2 cellular contexts compared by ENCODE assay signal in the genomic region with DNA sequence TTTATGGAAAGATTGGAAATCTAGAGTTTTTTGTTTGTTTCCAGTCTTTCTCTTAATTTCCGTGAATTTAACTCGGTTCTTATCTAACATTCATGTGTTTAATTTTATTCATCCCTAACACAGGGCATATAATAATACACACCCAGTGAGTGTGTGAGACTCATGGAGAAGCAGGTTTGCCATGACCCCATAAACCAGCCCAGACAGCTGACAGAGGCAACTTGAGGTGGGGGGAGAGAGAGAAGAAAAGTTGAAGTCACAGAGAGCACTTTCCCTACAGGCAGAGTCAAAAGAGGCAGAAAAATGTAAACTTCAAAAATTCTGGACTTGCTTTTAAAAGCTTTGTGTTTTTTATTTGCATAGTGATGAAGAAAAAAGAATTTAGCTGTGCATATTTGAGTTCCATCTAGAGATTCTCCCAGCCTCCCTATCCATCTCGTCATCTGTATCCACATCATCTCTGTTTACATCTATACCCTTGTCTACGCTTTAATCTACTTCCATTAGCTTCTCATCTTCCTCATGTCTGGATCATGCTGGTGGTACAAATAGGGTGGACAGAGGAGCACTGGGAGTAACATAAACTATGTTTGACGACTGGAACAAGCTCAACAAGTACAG.
TF ChIP-seq lines count a peak whose summit lies in the region.

No MANE protein-coding gene starts in this region.

TF ChIP-seq in SK-N-SH, 30 proteins besides CTCF, POLR2A, EP300 and RAD21 (continued from another document):
- TF ChIP-seq, protein P1, sequence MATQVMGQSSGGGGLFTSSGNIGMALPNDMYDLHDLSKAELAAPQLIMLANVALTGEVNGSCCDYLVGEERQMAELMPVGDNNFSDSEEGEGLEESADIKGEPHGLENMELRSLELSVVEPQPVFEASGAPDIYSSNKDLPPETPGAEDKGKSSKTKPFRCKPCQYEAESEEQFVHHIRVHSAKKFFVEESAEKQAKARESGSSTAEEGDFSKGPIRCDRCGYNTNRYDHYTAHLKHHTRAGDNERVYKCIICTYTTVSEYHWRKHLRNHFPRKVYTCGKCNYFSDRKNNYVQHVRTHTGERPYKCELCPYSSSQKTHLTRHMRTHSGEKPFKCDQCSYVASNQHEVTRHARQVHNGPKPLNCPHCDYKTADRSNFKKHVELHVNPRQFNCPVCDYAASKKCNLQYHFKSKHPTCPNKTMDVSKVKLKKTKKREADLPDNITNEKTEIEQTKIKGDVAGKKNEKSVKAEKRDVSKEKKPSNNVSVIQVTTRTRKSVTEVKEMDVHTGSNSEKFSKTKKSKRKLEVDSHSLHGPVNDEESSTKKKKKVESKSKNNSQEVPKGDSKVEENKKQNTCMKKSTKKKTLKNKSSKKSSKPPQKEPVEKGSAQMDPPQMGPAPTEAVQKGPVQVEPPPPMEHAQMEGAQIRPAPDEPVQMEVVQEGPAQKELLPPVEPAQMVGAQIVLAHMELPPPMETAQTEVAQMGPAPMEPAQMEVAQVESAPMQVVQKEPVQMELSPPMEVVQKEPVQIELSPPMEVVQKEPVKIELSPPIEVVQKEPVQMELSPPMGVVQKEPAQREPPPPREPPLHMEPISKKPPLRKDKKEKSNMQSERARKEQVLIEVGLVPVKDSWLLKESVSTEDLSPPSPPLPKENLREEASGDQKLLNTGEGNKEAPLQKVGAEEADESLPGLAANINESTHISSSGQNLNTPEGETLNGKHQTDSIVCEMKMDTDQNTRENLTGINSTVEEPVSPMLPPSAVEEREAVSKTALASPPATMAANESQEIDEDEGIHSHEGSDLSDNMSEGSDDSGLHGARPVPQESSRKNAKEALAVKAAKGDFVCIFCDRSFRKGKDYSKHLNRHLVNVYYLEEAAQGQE (IDR thresholded peaks at IDR 0.05; ENCODE audit: low read depth, low read length), result no peak
- TF ChIP-seq SMC3 (IDR thresholded peaks at IDR 0.05; ENCODE audit: low read depth, low read length) (no peak), FOSL2 (IDR thresholded peaks at IDR 0.05; ENCODE audit: borderline replicate concordance, low read depth) (no peak), TAF1 (IDR thresholded peaks at IDR 0.05; ENCODE audit: borderline replicate concordance, low read depth, low read length) (no peak), FOXM1 (IDR thresholded peaks at IDR 0.05; ENCODE audit: low read depth) (no peak), MEF2A (IDR thresholded peaks at IDR 0.05; ENCODE audit: borderline replicate concordance, low read depth) (no peak), MXI1 (IDR thresholded peaks at IDR 0.05; ENCODE audit: low read depth, low read length) (no peak), FOXJ3 (CRISPR knock-in tag; IDR thresholded peaks at IDR 0.05) (no peak), GABPA (IDR thresholded peaks at IDR 0.05; ENCODE audit: low read depth) (no peak), TCF12 (IDR thresholded peaks at IDR 0.05) (no peak), EZH2phosphoT487 (IDR thresholded peaks at IDR 0.05; ENCODE audit: borderline replicate concordance, low read depth) (no peak), RCOR1 (IDR thresholded peaks at IDR 0.05; ENCODE audit: low read length) (no peak), ELF1 (IDR thresholded peaks at IDR 0.05) (no peak), SIN3A (IDR thresholded peaks at IDR 0.05; ENCODE audit: borderline replicate concordance, low read depth, low read length) (no peak)
- TF ChIP-seq, protein P2, sequence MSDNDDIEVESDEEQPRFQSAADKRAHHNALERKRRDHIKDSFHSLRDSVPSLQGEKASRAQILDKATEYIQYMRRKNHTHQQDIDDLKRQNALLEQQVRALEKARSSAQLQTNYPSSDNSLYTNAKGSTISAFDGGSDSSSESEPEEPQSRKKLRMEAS (IDR thresholded peaks at IDR 0.05; ENCODE audit: low read depth), result no peak
- TF ChIP-seq, protein P3, sequence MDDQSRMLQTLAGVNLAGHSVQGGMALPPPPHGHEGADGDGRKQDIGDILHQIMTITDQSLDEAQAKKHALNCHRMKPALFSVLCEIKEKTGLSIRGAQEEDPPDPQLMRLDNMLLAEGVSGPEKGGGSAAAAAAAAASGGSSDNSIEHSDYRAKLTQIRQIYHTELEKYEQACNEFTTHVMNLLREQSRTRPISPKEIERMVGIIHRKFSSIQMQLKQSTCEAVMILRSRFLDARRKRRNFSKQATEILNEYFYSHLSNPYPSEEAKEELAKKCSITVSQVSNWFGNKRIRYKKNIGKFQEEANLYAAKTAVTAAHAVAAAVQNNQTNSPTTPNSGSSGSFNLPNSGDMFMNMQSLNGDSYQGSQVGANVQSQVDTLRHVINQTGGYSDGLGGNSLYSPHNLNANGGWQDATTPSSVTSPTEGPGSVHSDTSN (IDR thresholded peaks at IDR 0.05), result no peak
- TF ChIP-seq, protein P4, sequence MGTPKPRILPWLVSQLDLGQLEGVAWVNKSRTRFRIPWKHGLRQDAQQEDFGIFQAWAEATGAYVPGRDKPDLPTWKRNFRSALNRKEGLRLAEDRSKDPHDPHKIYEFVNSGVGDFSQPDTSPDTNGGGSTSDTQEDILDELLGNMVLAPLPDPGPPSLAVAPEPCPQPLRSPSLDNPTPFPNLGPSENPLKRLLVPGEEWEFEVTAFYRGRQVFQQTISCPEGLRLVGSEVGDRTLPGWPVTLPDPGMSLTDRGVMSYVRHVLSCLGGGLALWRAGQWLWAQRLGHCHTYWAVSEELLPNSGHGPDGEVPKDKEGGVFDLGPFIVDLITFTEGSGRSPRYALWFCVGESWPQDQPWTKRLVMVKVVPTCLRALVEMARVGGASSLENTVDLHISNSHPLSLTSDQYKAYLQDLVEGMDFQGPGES (IDR thresholded peaks at IDR 0.05; ENCODE audit: low read depth, low read length), result no peak

TF ChIP-seq in SK-N-SH treated with all-trans-retinoic acid at 6 μM for 48 hours, 23 proteins besides CTCF, POLR2A, EP300 and RAD21 (continued from another document):
- TF ChIP-seq, protein P5, sequence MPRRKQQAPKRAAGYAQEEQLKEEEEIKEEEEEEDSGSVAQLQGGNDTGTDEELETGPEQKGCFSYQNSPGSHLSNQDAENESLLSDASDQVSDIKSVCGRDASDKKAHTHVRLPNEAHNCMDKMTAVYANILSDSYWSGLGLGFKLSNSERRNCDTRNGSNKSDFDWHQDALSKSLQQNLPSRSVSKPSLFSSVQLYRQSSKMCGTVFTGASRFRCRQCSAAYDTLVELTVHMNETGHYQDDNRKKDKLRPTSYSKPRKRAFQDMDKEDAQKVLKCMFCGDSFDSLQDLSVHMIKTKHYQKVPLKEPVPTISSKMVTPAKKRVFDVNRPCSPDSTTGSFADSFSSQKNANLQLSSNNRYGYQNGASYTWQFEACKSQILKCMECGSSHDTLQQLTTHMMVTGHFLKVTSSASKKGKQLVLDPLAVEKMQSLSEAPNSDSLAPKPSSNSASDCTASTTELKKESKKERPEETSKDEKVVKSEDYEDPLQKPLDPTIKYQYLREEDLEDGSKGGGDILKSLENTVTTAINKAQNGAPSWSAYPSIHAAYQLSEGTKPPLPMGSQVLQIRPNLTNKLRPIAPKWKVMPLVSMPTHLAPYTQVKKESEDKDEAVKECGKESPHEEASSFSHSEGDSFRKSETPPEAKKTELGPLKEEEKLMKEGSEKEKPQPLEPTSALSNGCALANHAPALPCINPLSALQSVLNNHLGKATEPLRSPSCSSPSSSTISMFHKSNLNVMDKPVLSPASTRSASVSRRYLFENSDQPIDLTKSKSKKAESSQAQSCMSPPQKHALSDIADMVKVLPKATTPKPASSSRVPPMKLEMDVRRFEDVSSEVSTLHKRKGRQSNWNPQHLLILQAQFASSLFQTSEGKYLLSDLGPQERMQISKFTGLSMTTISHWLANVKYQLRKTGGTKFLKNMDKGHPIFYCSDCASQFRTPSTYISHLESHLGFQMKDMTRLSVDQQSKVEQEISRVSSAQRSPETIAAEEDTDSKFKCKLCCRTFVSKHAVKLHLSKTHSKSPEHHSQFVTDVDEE (CRISPR knock-in tag; IDR thresholded peaks at IDR 0.05), result no peak
- TF ChIP-seq, protein P6, sequence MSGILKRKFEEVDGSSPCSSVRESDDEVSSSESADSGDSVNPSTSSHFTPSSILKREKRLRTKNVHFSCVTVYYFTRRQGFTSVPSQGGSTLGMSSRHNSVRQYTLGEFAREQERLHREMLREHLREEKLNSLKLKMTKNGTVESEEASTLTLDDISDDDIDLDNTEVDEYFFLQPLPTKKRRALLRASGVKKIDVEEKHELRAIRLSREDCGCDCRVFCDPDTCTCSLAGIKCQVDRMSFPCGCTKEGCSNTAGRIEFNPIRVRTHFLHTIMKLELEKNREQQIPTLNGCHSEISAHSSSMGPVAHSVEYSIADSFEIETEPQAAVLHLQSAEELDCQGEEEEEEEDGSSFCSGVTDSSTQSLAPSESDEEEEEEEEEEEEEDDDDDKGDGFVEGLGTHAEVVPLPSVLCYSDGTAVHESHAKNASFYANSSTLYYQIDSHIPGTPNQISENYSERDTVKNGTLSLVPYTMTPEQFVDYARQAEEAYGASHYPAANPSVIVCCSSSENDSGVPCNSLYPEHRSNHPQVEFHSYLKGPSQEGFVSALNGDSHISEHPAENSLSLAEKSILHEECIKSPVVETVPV (CRISPR knock-in tag; IDR thresholded peaks at IDR 0.05), result no peak
- TF ChIP-seq, protein P7, sequence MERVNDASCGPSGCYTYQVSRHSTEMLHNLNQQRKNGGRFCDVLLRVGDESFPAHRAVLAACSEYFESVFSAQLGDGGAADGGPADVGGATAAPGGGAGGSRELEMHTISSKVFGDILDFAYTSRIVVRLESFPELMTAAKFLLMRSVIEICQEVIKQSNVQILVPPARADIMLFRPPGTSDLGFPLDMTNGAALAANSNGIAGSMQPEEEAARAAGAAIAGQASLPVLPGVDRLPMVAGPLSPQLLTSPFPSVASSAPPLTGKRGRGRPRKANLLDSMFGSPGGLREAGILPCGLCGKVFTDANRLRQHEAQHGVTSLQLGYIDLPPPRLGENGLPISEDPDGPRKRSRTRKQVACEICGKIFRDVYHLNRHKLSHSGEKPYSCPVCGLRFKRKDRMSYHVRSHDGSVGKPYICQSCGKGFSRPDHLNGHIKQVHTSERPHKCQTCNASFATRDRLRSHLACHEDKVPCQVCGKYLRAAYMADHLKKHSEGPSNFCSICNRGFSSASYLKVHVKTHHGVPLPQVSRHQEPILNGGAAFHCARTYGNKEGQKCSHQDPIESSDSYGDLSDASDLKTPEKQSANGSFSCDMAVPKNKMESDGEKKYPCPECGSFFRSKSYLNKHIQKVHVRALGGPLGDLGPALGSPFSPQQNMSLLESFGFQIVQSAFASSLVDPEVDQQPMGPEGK (CRISPR knock-in tag; IDR thresholded peaks at IDR 0.05; ENCODE audit: borderline replicate concordance), result no peak
- no peak for TF ChIP-seq ZNF70 (CRISPR knock-in tag; IDR thresholded peaks at IDR 0.05)
- no peak for TF ChIP-seq ZNF565 (CRISPR knock-in tag; conservative IDR thresholded peaks at IDR 0.05; ENCODE audit: low read depth)
- no peak for TF ChIP-seq CSDC2 (CRISPR knock-in tag; IDR thresholded peaks at IDR 0.05)
- TF ChIP-seq TOX (CRISPR knock-in tag; IDR thresholded peaks at IDR 0.05; ENCODE audit: borderline replicate concordance), result no peak
- TF ChIP-seq ZNF8 (CRISPR knock-in tag; IDR thresholded peaks at IDR 0.05), result no peak
- no peak for TF ChIP-seq BACH2 (CRISPR knock-in tag; IDR thresholded peaks at IDR 0.05; ENCODE audit: borderline replicate concordance)
- no peak for TF ChIP-seq OSR1 (CRISPR knock-in tag; IDR thresholded peaks at IDR 0.05)
